17 cellular contexts compared by ENCODE assay signal in genomic region chr2:229429529-229430067, GRCh38.
DNase-seq lines count a peak whose midpoint lies in the region; ATAC-seq and TF ChIP-seq lines count a peak whose summit lies in the region.
"Had no signal": no experiment of that assay in that cellular context is flagged by ENCODE, and none has a peak within 500 bp of the region (broad histone marks: within the 10 kb centered on the region; RNA-seq: fewer than 3 reads in every experiment).

No MANE protein-coding gene starts in this region.

- no peaks in the 10 kb centered on the region for H3K79me2 ChIP-seq in MM.1S (ENCODE audit: low read length)

- no peaks in the 10 kb centered on the region for H4K20me1 ChIP-seq in MM.1S (ENCODE audit: insufficient read depth, low read length)
- H4K20me1 ChIP-seq: BLaER1 treated with 17β-estradiol and CSF1 and Interleukin-3, amounts not matched to agents 10 nM and 100 nM had no signal

- H2AFZ ChIP-seq in MM.1S (ENCODE audit: low read length): no peak overlapping the region

- H3K9ac ChIP-seq in MM.1S (ENCODE audit: low read length): no peak overlapping the region

- no peaks in the 10 kb centered on the region for H3K9me3 ChIP-seq in left ventricle myocardium inferior (replicated peaks)
- H3K9me3 ChIP-seq in gastrocnemius medialis: no peaks in the 10 kb centered on the region
- no peaks in the 10 kb centered on the region for H3K9me3 ChIP-seq in MM.1S (replicated peaks; ENCODE audit: insufficient read depth, low read length)

- no peaks in the 10 kb centered on the region for H3K27me3 ChIP-seq in left ventricle myocardium inferior (ENCODE audit: low read depth)
- no peaks in the 10 kb centered on the region for H3K27me3 ChIP-seq in gastrocnemius medialis
- no peaks in the 10 kb centered on the region for H3K27me3 ChIP-seq in MM.1S (replicated peaks; ENCODE audit: insufficient read depth, low read length)
- H3K27me3 ChIP-seq: BLaER1 treated with 17β-estradiol and CSF1 and Interleukin-3, amounts not matched to agents 10 nM and 100 nM had no signal

- intact Hi-C loops in left ventricle myocardium inferior (cut with micrococcal nuclease) (loop anchor here (2.0 kb wide), 1 partner anchor 157 kb away; no protein-coding TSS in a partner anchor), gastrocnemius medialis (cut with DNase I; ENCODE audit: low total_unique reads) (no loop called here)

- in situ Hi-C loops in gastrocnemius medialis (cut with MboI; ENCODE audit: low sequenced_read_pairs in 4 of 4): loop anchor here (5.0 to 10.0 kb wide), 2 partner anchors 155 to 158 kb away; no protein-coding TSS in a partner anchor

- H3K4me3 ChIP-seq in left ventricle myocardium inferior: no peak overlapping the region
- no peak overlapping the region for H3K4me3 ChIP-seq in gastrocnemius medialis
- no peak overlapping the region for H3K4me3 ChIP-seq in MM.1S (ENCODE audit: low read length)
- H3K4me3 ChIP-seq: BLaER1 treated with 17β-estradiol and CSF1 and Interleukin-3, amounts not matched to agents 10 nM and 100 nM had no signal

- H3K4me2 ChIP-seq in MM.1S (ENCODE audit: low read depth, low read length): no peak overlapping the region

- ATAC-seq in gastrocnemius medialis: peak; percentile 33 to 44
- no peak for ATAC-seq in HG03457 (IDR thresholded peaks at IDR 0.05; ENCODE audit: unreplicated experiment)

- no peaks in the 10 kb centered on the region for H3K36me3 ChIP-seq in left ventricle myocardium inferior
- H3K36me3 ChIP-seq in gastrocnemius medialis: no peaks in the 10 kb centered on the region
- no peaks in the 10 kb centered on the region for H3K36me3 ChIP-seq in MM.1S (replicated peaks; ENCODE audit: insufficient read depth, low read length)

- no peaks in the 10 kb centered on the region for H3K9me2 ChIP-seq in MM.1S (replicated peaks; ENCODE audit: insufficient read depth, low read length)

- H3K4me1 ChIP-seq in left ventricle myocardium inferior (peaks cover 6% of the 10 kb centered on the region), gastrocnemius medialis (no peaks in the 10 kb centered on the region), MM.1S (ENCODE audit: low read length) (no peaks in the 10 kb centered on the region)

- no peak for TF ChIP-seq POLR2A in gastrocnemius medialis (IDR thresholded peaks at IDR 0.05)

- TF ChIP-seq CTCF in left ventricle myocardium inferior (IDR thresholded peaks at IDR 0.05; ENCODE audit: borderline replicate concordance): no peak
- no peak for TF ChIP-seq CTCF in gastrocnemius medialis (IDR thresholded peaks at IDR 0.05 in 4 of 5, conservative IDR thresholded peaks at IDR 0.05 in 1 of 5)
- no peak for TF ChIP-seq CTCF in MM.1S (IDR thresholded peaks at IDR 0.05; ENCODE audit: low read length)

- no peaks in the 10 kb centered on the region for H3F3A ChIP-seq in MM.1S (ENCODE audit: insufficient read depth, low read length)

- H3K27ac ChIP-seq in left ventricle myocardium inferior (replicated peaks): peak overlapping the region; percentile 58
- H3K27ac ChIP-seq in gastrocnemius medialis: peak overlapping the region; percentile 0 to 52 (median 44)
- no peak overlapping the region for H3K27ac ChIP-seq in MM.1S (ENCODE audit: low read length)
- H3K27ac ChIP-seq: 22Rv1 had no signal

- DNase-seq in NCI-H82 (lab: John Stamatoyannopoulos, UW) (peak; percentile 23), NCI-H82 treated with DMSO at 0.1 percent for 48 hours (lab: John Stamatoyannopoulos, UW; ENCODE audit: unreplicated experiment) (no peak), left ventricle myocardium inferior (no peak), gastrocnemius medialis (no peak), amniotic stem cell (lab: John Stamatoyannopoulos, UW) (no peak), MM.1S (no peak)
- no peak for DNase-seq in activated CD8-positive, alpha-beta memory T cell treated with anti-CD3 and anti-CD28 coated beads for 24 hours
- DNase-seq: DMS 273 treated with DMSO at 0.1 percent for 48 hours; H9; NCI-H1436; NCI-H2081; NCI-H524 treated with DMSO at 0.1 percent for 48 hours; NK-92 treated with Interleukin-12 subunit alpha and Interleukin-12 subunit beta, amount 100 ng/mL, for 24 hours; OCI-M1 had no signal
